ENCODE assay signal across 17 cellular contexts in genomic region chr18:60892855-60893254, GRCh38.
A peak's percentile ranks its signal among the peaks of the same experiment; 100 is the strongest.
DNase-seq lines count a peak whose midpoint lies in the region; ATAC-seq and TF ChIP-seq lines count a peak whose summit lies in the region.
"Had no signal": no experiment of that assay in that cellular context is flagged by ENCODE, and none has a peak within 500 bp of the region (broad histone marks: within the 10 kb centered on the region; RNA-seq: fewer than 3 reads in every experiment).

No MANE protein-coding gene starts in this region.

- TF ChIP-seq CTCF in PC-3 (conservative IDR thresholded peaks at IDR 0.05; ENCODE audit: low read depth, low read length): no peak

- no peak overlapping the region for H3K4ac ChIP-seq in trophoblast cell (ENCODE audit: low read depth, low read length)

- H3K79me2 ChIP-seq in PC-3 (ENCODE audit: low read length) (no peaks in the 10 kb centered on the region), trophoblast cell (ENCODE audit: control insufficient read depth, insufficient read depth, low read length, poor library complexity) (peaks cover 2% of the 10 kb centered on the region)

- no peak overlapping the region for H3K23ac ChIP-seq in trophoblast cell (ENCODE audit: low read length)

- H4K20me1 ChIP-seq in PC-3 (ENCODE audit: low read length): no peaks in the 10 kb centered on the region

- H2BK5ac ChIP-seq in trophoblast cell (ENCODE audit: low read depth, low read length, poor library complexity): no peak overlapping the region

- H3K9me2 ChIP-seq in PC-3 (replicated peaks; ENCODE audit: low read length): no peaks in the 10 kb centered on the region

- H3K4me1 ChIP-seq in PC-3 (ENCODE audit: insufficient read depth, low read length) (peaks cover 33% of the 10 kb centered on the region), trophoblast cell (ENCODE audit: control insufficient read depth in 1 of 2, insufficient read depth in 2 of 2, low read length in 2 of 2) (peaks cover 4 to 5% of the 10 kb centered on the region in 2 experiments)
- H3K4me1 ChIP-seq: transverse colon had no signal

- H3K14ac ChIP-seq in trophoblast cell (ENCODE audit: low read length): no peak overlapping the region

- no peaks in the 10 kb centered on the region for H3K36me3 ChIP-seq in PC-3 (ENCODE audit: low read depth, low read length)
- H3K36me3 ChIP-seq in trophoblast cell (ENCODE audit: control insufficient read depth in 1 of 2, insufficient read depth in 2 of 2, low read length in 2 of 2): no peaks in the 10 kb centered on the region
- H3K36me3 ChIP-seq: transverse colon had no signal

- peak overlapping the region; percentile 89 for H3K27ac ChIP-seq in PC-3 (ENCODE audit: low read length)
- H3K27ac ChIP-seq in trophoblast cell (ENCODE audit: low read depth, low read length): no peak overlapping the region
- H3K27ac ChIP-seq: transverse colon had no signal

- H2AFZ ChIP-seq in PC-3 (ENCODE audit: low read length): no peak overlapping the region
- H2AFZ ChIP-seq in trophoblast cell (ENCODE audit: insufficient read depth, low read length, poor library complexity): no peak overlapping the region
- H2AFZ ChIP-seq: GM23338 had no signal

- H4K8ac ChIP-seq in trophoblast cell (ENCODE audit: low read depth, low read length): no peak overlapping the region

- POLR2A ChIA-PET in PC-3 (lab: Charles Lee; ENCODE audit: unreplicated experiment): no interaction called here

- intact Hi-C loops in PC-3 (cut with micrococcal nuclease): no loop called here

- DNase-seq in ELR (ENCODE audit: low read depth) (peak; percentile 68), PC-3 (peak; percentile 91), fibroblast of gingiva (ENCODE audit: low read depth) (peak; percentile 68), trophoblast cell (peak; percentile 93 to 96), T-helper 1 cell (no peak), COLO829 (ENCODE audit: low spot score) (no peak), Ammon's horn (ENCODE audit: low spot score) (no peak)
- DNase-seq in activated CD8-positive, alpha-beta memory T cell treated with anti-CD3 and anti-CD28 coated beads, Interleukin-2, amount 50 U/mL, for 4 hours: no peak
- DNase-seq: activated CD4-positive, CD25-positive, alpha-beta regulatory T cell; activated T-cell treated with anti-CD3 and anti-CD28 coated beads, Interleukin-2, amount 50 U/mL, for 48 hours; hippocampal formation; Karpas-422; NCI-H446; retina; SHP77 treated with DMSO at 0.1 percent for 48 hours; transverse colon had no signal

- CTCF ChIA-PET in PC-3 (lab: Charles Lee): no interaction called here

- no peak overlapping the region for H4K91ac ChIP-seq in trophoblast cell (ENCODE audit: low read depth, low read length)

- BruUV-seq in PC-3 (replicated peaks; lab: Mats Ljungman, UMichigan): no TSS peak

- ATAC-seq in PC-3: peak; percentile 90
- ATAC-seq: GM23338 had no signal

- no peaks in the 10 kb centered on the region for H3K27me3 ChIP-seq in PC-3 (ENCODE audit: low read length)
- H3K27me3 ChIP-seq in trophoblast cell (ENCODE audit: insufficient read depth, low read length): no peaks in the 10 kb centered on the region
- H3K27me3 ChIP-seq: transverse colon had no signal

- no peak overlapping the region for H4K12ac ChIP-seq in trophoblast cell (ENCODE audit: low read depth, low read length)

- H3K9ac ChIP-seq in PC-3 (ENCODE audit: low read length) (peak overlapping the region; percentile 42; the same call in 1 of the 2 replicates), trophoblast cell (ENCODE audit: low read length) (no peak overlapping the region)

- no CpG with 5 or more reads among the region's 3 CpGs for whole genome bisulfite sequencing in trophoblast cell (ENCODE audit: extremely low coverage, insufficient coverage, insufficient read length)

- H2AK5ac ChIP-seq in trophoblast cell (ENCODE audit: low read length): no peak overlapping the region

- H3F3A ChIP-seq in PC-3 (ENCODE audit: low read length, unreplicated experiment): no peaks in the 10 kb centered on the region

- no peak overlapping the region for H2BK12ac ChIP-seq in trophoblast cell (ENCODE audit: low read length)

- H3K18ac ChIP-seq in trophoblast cell (ENCODE audit: low read length): no peak overlapping the region

- H3K4me2 ChIP-seq in PC-3 (ENCODE audit: low read length): peak overlapping the region; percentile 66
- no peak overlapping the region for H3K4me2 ChIP-seq in trophoblast cell (ENCODE audit: low read length)
- H3K4me2 ChIP-seq: GM23338 had no signal

- H3K4me3 ChIP-seq in PC-3 (ENCODE audit: low read length): no peak overlapping the region
- H3K4me3 ChIP-seq in trophoblast cell (ENCODE audit: low read depth, low read length): no peak overlapping the region
- H3K4me3 ChIP-seq: GM23338, transverse colon had no signal

- H3K9me3 ChIP-seq in PC-3 (ENCODE audit: low read length) (no peaks in the 10 kb centered on the region), trophoblast cell (ENCODE audit: insufficient read depth, low read depth, low read length) (no peaks in the 10 kb centered on the region)
- H3K9me3 ChIP-seq: transverse colon had no signal

- no peak overlapping the region for H2BK120ac ChIP-seq in trophoblast cell (ENCODE audit: insufficient read depth, low read length, poor library complexity)

- peaks cover 4% of the 10 kb centered on the region for H3K79me1 ChIP-seq in trophoblast cell (ENCODE audit: low read length)

Comparison
In these comparisons a context has a peak if more than half of its experiments do, and no peak if none do; other contexts are left out.
1. DNase-seq: peak in ELR (single experiment), PC-3 (single experiment), fibroblast of gingiva (single experiment) and trophoblast cell (2 of 2); none in T-helper 1 cell (0 of 5), COLO829 (single experiment), Ammon's horn (single experiment) and activated CD8-positive, alpha-beta memory T cell treated with anti-CD3 and anti-CD28 coated beads, Interleukin-2, amount 50 U/mL, for 4 hours (single experiment).